8 cellular contexts compared by ENCODE assay signal in the genomic region with DNA sequence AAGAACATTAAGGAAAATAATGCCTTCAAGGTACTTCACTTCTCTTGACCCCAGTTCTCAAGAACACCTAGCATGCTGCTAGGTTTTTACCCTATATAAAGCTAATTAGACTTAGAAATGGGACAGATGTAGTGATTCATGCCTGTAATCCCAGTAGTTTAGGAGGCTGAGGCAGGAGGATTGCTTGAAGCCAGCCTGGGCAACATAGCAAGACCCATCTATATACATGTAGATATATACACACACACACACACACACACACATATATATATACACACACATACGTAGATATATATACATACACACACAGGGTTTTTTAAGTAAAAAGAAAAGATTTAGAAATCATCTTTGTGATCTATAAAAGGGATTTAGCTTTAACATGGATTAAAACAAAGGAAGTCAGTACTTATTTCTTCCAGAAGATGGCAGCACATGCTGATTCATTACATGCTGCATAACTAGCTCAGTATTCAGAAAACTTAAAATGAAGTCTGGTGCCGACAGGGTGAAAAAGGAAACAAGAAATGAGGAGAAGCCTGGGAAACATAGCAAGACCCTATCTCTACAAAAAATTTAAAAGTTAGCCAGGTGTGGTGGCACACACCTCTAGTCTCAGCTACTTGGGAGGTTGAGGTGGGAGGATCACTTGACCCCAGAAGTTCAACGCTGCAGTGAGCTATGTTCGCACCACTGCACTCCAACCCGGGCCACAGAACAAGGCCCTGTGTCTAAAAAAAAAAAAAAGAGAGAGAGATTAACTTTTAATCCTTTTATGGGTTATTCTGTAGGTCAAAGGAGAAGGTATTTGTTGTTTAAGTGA. TPM values are rescaled to one million over a fixed set of nuclear protein-coding genes. Genes with fewer than 3 reads are reported as not detected.
DNase-seq lines count a peak whose midpoint lies in the region; ATAC-seq and TF ChIP-seq lines count a peak whose summit lies in the region.

No MANE protein-coding gene starts in this region.

- H3K4me1 ChIP-seq in naive thymus-derived CD4-positive, alpha-beta T cell (ENCODE audit: control insufficient read depth in 2 of 2, insufficient read depth in 2 of 2, low read length in 2 of 2): peaks cover 0 to 4% of the 10 kb centered on the region in 2 donors

- peaks cover 4% of the 10 kb centered on the region for H3K4me1 Mint-ChIP-seq in stimulated activated naive CD8-positive, alpha-beta T cell treated with anti-CD3 and anti-CD28 coated beads, Interleukin-15, Interleukin-2, amounts not matched to agents 100 ng/mL and 50 ng/mL, for 24 hours (ENCODE audit: low read depth)
- peaks cover 3% of the 10 kb centered on the region for H3K4me1 Mint-ChIP-seq in T-helper 2 cell treated with Interferon-gamma antibody and Interleukin-4, amounts not matched to agents 5 μg/mL and 100 μg/mL, for 36 hours (ENCODE audit: low read depth)
- H3K4me1 Mint-ChIP-seq in naive thymus-derived CD4-positive, alpha-beta T cell: peaks cover 3 to 10% (median 5%) of the 10 kb centered on the region in 7 donors

- no peaks in the 10 kb centered on the region for H3K27me3 ChIP-seq in naive thymus-derived CD4-positive, alpha-beta T cell (ENCODE audit: control insufficient read depth in 2 of 2, insufficient read depth in 2 of 2, low read length in 2 of 2)

- ATAC-seq in stimulated activated naive CD8-positive, alpha-beta T cell treated with anti-CD3 and anti-CD28 coated beads, Interleukin-15, Interleukin-2, amounts not matched to agents 100 U/mL and 50 U/mL, for 24 hours: no peak
- peak; percentile 92 for ATAC-seq in naive thymus-derived CD4-positive, alpha-beta T cell

- no peaks in the 10 kb centered on the region for H3K9me3 Mint-ChIP-seq in stimulated activated naive CD8-positive, alpha-beta T cell treated with anti-CD3 and anti-CD28 coated beads, Interleukin-15, Interleukin-2, amounts not matched to agents 100 ng/mL and 50 ng/mL, for 24 hours
- H3K9me3 Mint-ChIP-seq in T-helper 2 cell treated with Interferon-gamma antibody and Interleukin-4, amounts not matched to agents 5 μg/mL and 100 μg/mL, for 36 hours: no peaks in the 10 kb centered on the region
- no peaks in the 10 kb centered on the region for H3K9me3 Mint-ChIP-seq in naive thymus-derived CD4-positive, alpha-beta T cell

- peak overlapping the region; percentile 6 for H3K27ac Mint-ChIP-seq in stimulated activated naive CD8-positive, alpha-beta T cell treated with anti-CD3 and anti-CD28 coated beads, Interleukin-15, Interleukin-2, amounts not matched to agents 100 ng/mL and 50 ng/mL, for 24 hours
- peak overlapping the region; percentile 59 for H3K27ac Mint-ChIP-seq in T-helper 2 cell treated with Interferon-gamma antibody and Interleukin-4, amounts not matched to agents 5 μg/mL and 100 μg/mL, for 36 hours
- H3K27ac Mint-ChIP-seq in naive thymus-derived CD4-positive, alpha-beta T cell: peak overlapping the region in 7 of 9 donors; percentile 47 to 88 (median 68)

- CTCF ChIA-PET in naive thymus-derived CD4-positive, alpha-beta T cell (lab: Charles Lee): interaction anchor here (0.6 to 4.3 kb wide), 33 partner anchors 9 to 506 kb away, joined by 3 to 59 read pairs (median 4); no protein-coding TSS in a partner anchor

- no peak overlapping the region for H3K4me3 ChIP-seq in naive thymus-derived CD4-positive, alpha-beta T cell (ENCODE audit: low read length)

- H3K36me3 Mint-ChIP-seq in stimulated activated naive CD8-positive, alpha-beta T cell treated with anti-CD3 and anti-CD28 coated beads, Interleukin-15, Interleukin-2, amounts not matched to agents 100 ng/mL and 50 ng/mL, for 24 hours (ENCODE audit: low read depth): peaks cover 43% of the 10 kb centered on the region
- peaks cover 8% of the 10 kb centered on the region for H3K36me3 Mint-ChIP-seq in T-helper 2 cell treated with Interferon-gamma antibody and Interleukin-4, amounts not matched to agents 5 μg/mL and 100 μg/mL, for 36 hours (ENCODE audit: low read depth)
- H3K36me3 Mint-ChIP-seq in naive thymus-derived CD4-positive, alpha-beta T cell: peaks cover 4 to 40% (median 26%) of the 10 kb centered on the region in 5 donors

- POLR2A ChIA-PET in naive thymus-derived CD4-positive, alpha-beta T cell (lab: Charles Lee): interaction anchor here (0.5 to 2.8 kb wide), 12 partner anchors 25 to 1833 kb away, joined by 3 to 18 read pairs (median 4); a partner anchor contains a TSS

- peak overlapping the region; percentile 2 for H3K27ac ChIP-seq in naive thymus-derived CD4-positive, alpha-beta T cell (ENCODE audit: low read depth, low read length)

- intact Hi-C loops in naive thymus-derived CD4-positive, alpha-beta T cell (cut with micrococcal nuclease): loop anchor here (1.0 to 10.0 kb wide), 5 partner anchors 29 to 602 kb away; a partner anchor contains a TSS

- H3K4me3 Mint-ChIP-seq in stimulated activated naive CD8-positive, alpha-beta T cell treated with anti-CD3 and anti-CD28 coated beads, Interleukin-15, Interleukin-2, amounts not matched to agents 100 ng/mL and 50 ng/mL, for 24 hours: no peak overlapping the region
- peak overlapping the region; percentile 24 for H3K4me3 Mint-ChIP-seq in T-helper 2 cell treated with Interferon-gamma antibody and Interleukin-4, amounts not matched to agents 5 μg/mL and 100 μg/mL, for 36 hours
- peak overlapping the region in 9 of 10 donors; percentile 1 to 79 (median 37) for H3K4me3 Mint-ChIP-seq in naive thymus-derived CD4-positive, alpha-beta T cell

- no peak for DNase-seq in stimulated activated naive CD8-positive, alpha-beta T cell treated with anti-CD3 and anti-CD28 coated beads, Interleukin-15, Interleukin-2, amounts not matched to agents 100 U/mL and 50 U/mL, for 24 hours
- DNase-seq in MV-4-11 (lab: John Stamatoyannopoulos, UW): peak; percentile 64
- DNase-seq in T-helper 2 cell treated with Interferon-gamma antibody and Interleukin-4, amounts not matched to agents 5 μg/mL and 100 μg/mL, for 36 hours (ENCODE audit: low spot score): no peak
- DNase-seq in erythroblast (lab: John Stamatoyannopoulos, UW): peak; percentile 71 to 88
- peak in 7 of 9 donors; percentile 51 to 73 (median 67) for DNase-seq in naive thymus-derived CD4-positive, alpha-beta T cell
- DNase-seq in ureter (ENCODE audit: low spot score): no peak
- DNase-seq in activated CD4-positive, CD25-positive, alpha-beta regulatory T cell treated with anti-CD3 and anti-CD28 coated beads, Interleukin-2, amount 50 U/mL, for 72 hours: no peak

- no peaks in the 10 kb centered on the region for H3K9me3 ChIP-seq in naive thymus-derived CD4-positive, alpha-beta T cell (ENCODE audit: control insufficient read depth in 2 of 3, low read length in 3 of 3)

- peaks cover 0 to 32% (median 13%) of the 10 kb centered on the region in 3 experiments for H3K36me3 ChIP-seq in naive thymus-derived CD4-positive, alpha-beta T cell (ENCODE audit: control insufficient read depth in 2 of 3, insufficient read depth in 3 of 3, low read length in 3 of 3)

- no peaks in the 10 kb centered on the region for H3K27me3 Mint-ChIP-seq in stimulated activated naive CD8-positive, alpha-beta T cell treated with anti-CD3 and anti-CD28 coated beads, Interleukin-15, Interleukin-2, amounts not matched to agents 100 ng/mL and 50 ng/mL, for 24 hours
- H3K27me3 Mint-ChIP-seq in T-helper 2 cell treated with Interferon-gamma antibody and Interleukin-4, amounts not matched to agents 5 μg/mL and 100 μg/mL, for 36 hours (ENCODE audit: low read depth): no peaks in the 10 kb centered on the region
- H3K27me3 Mint-ChIP-seq in naive thymus-derived CD4-positive, alpha-beta T cell: no peaks in the 10 kb centered on the region

- no peak for TF ChIP-seq POLR2A in erythroblast (IDR thresholded peaks at IDR 0.05; ENCODE audit: low read length)

RNA-seq across cellular contexts. Expression of a gene that starts 28.5 kb away (rescaled TPM):
- 10 to 100 TPM; 28.9 to 91.3 (median 32.7) TPM for total RNA-seq in naive thymus-derived CD4-positive, alpha-beta T cell
- polyA plus RNA-seq in naive thymus-derived CD4-positive, alpha-beta T cell: 100 to 1,000 TPM; 109 to 171 TPM
- 51.7 TPM for total RNA-seq in ureter

Comparison
In these comparisons a context has a peak if more than half of its experiments do, and no peak if none do; other contexts are left out.
1. H3K27ac Mint-ChIP-seq: peak in every context shown above with its lines; median percentile 68 in naive thymus-derived CD4-positive, alpha-beta T cell; 59 in T-helper 2 cell treated with Interferon-gamma antibody and Interleukin-4, amounts not matched to agents 5 μg/mL and 100 μg/mL, for 36 hours; 6 in stimulated activated naive CD8-positive, alpha-beta T cell treated with anti-CD3 and anti-CD28 coated beads, Interleukin-15, Interleukin-2, amounts not matched to agents 100 ng/mL and 50 ng/mL, for 24 hours.
2. DNase-seq: peak in MV-4-11 (single experiment), erythroblast (2 of 2) and naive thymus-derived CD4-positive, alpha-beta T cell (7 of 9); none in stimulated activated naive CD8-positive, alpha-beta T cell treated with anti-CD3 and anti-CD28 coated beads, Interleukin-15, Interleukin-2, amounts not matched to agents 100 U/mL and 50 U/mL, for 24 hours (single experiment), T-helper 2 cell treated with Interferon-gamma antibody and Interleukin-4, amounts not matched to agents 5 μg/mL and 100 μg/mL, for 36 hours (single experiment), ureter (single experiment) and activated CD4-positive, CD25-positive, alpha-beta regulatory T cell treated with anti-CD3 and anti-CD28 coated beads, Interleukin-2, amount 50 U/mL, for 72 hours (single experiment).